In genomic region chrX:37350034-37350365, GRCh38 we compare ENCODE assay signal across 8 cellular contexts. TPM values are rescaled to one million over a fixed set of nuclear protein-coding genes. Genes with fewer than 3 reads are reported as not detected.
DNase-seq lines count a peak whose midpoint lies in the region; ATAC-seq and TF ChIP-seq lines count a peak whose summit lies in the region.

No MANE protein-coding gene starts in this region.

- peaks cover 0 to 5% (median 0%) of the 10 kb centered on the region in 11 donors for H3K9me3 Mint-ChIP-seq in naive thymus-derived CD4-positive, alpha-beta T cell

- H3K27me3 Mint-ChIP-seq in naive thymus-derived CD4-positive, alpha-beta T cell, result peaks cover 16 to 39% (median 32%) of the 10 kb centered on the region in 5 donors

- POLR2A ChIA-PET in naive thymus-derived CD4-positive, alpha-beta T cell (lab: Charles Lee), result no interaction called here

- peaks cover 11% of the 10 kb centered on the region for H3K27me3 ChIP-seq in NT2/D1 (ENCODE audit: insufficient read depth, insufficient read length)
- H3K27me3 ChIP-seq in naive thymus-derived CD4-positive, alpha-beta T cell (ENCODE audit: control insufficient read depth in 2 of 2, insufficient read depth in 2 of 2, low read length in 2 of 2), result peaks cover 0 to 5% of the 10 kb centered on the region in 2 donors

- CTCF ChIA-PET in naive thymus-derived CD4-positive, alpha-beta T cell (lab: Charles Lee), result no interaction called here

- no peaks in the 10 kb centered on the region for H3K36me3 Mint-ChIP-seq in naive thymus-derived CD4-positive, alpha-beta T cell

- H3K36me3 ChIP-seq in NT2/D1 (ENCODE audit: insufficient read depth, insufficient read length, low read length), result no peaks in the 10 kb centered on the region
- no peaks in the 10 kb centered on the region for H3K36me3 ChIP-seq in naive thymus-derived CD4-positive, alpha-beta T cell (ENCODE audit: control insufficient read depth in 2 of 3, insufficient read depth in 3 of 3, low read length in 3 of 3)

- no peak for ATAC-seq in naive thymus-derived CD4-positive, alpha-beta T cell
- ATAC-seq in HG02763 (IDR thresholded peaks at IDR 0.05; ENCODE audit: unreplicated experiment) (no peak), GM18861 (IDR thresholded peaks at IDR 0.05; ENCODE audit: unreplicated experiment) (no peak)

- no peaks in the 10 kb centered on the region for H3K9me3 ChIP-seq in NT2/D1 (ENCODE audit: insufficient read depth, low read length)
- no peaks in the 10 kb centered on the region for H3K9me3 ChIP-seq in naive thymus-derived CD4-positive, alpha-beta T cell (ENCODE audit: control insufficient read depth in 2 of 3, low read length in 3 of 3)

- peaks cover 0 to 10% (median 5%) of the 10 kb centered on the region in 7 donors for H3K4me1 Mint-ChIP-seq in naive thymus-derived CD4-positive, alpha-beta T cell

- intact Hi-C loops in naive thymus-derived CD4-positive, alpha-beta T cell (cut with micrococcal nuclease), result no loop called here

- peak overlapping the region; percentile 85 for H3K9ac ChIP-seq in NT2/D1 (ENCODE audit: insufficient read length, low read depth)

- TF ChIP-seq POLR2A in erythroblast (IDR thresholded peaks at IDR 0.05; ENCODE audit: low read length), result no peak

- DNase-seq in AG08396 (ENCODE audit: low spot score) (peak; percentile 12), NT2/D1 (ENCODE audit: low read depth, low spot score) (no peak), erythroblast (lab: John Stamatoyannopoulos, UW) (peak; percentile 6 to 8), NCI-H2029 treated with DMSO at 0.1 percent for 48 hours (lab: John Stamatoyannopoulos, UW) (no peak), T1000 (lab: John Stamatoyannopoulos, UW) (no peak)
- DNase-seq in naive thymus-derived CD4-positive, alpha-beta T cell, result no peak

- no peak overlapping the region for H3K27ac Mint-ChIP-seq in naive thymus-derived CD4-positive, alpha-beta T cell

- H3K4me1 ChIP-seq in NT2/D1 (ENCODE audit: insufficient read depth, insufficient read length), result no peaks in the 10 kb centered on the region
- no peaks in the 10 kb centered on the region for H3K4me1 ChIP-seq in naive thymus-derived CD4-positive, alpha-beta T cell (ENCODE audit: control insufficient read depth in 2 of 2, insufficient read depth in 2 of 2, low read length in 2 of 2)

- no peak overlapping the region for H3K27ac ChIP-seq in naive thymus-derived CD4-positive, alpha-beta T cell (ENCODE audit: low read depth, low read length)

- peak overlapping the region in 8 of 10 donors; percentile 25 to 69 (median 54) for H3K4me3 Mint-ChIP-seq in naive thymus-derived CD4-positive, alpha-beta T cell

- peak overlapping the region; percentile 82 for H3K4me3 ChIP-seq in NT2/D1 (ENCODE audit: insufficient read length, low read depth)
- no peak overlapping the region for H3K4me3 ChIP-seq in naive thymus-derived CD4-positive, alpha-beta T cell (ENCODE audit: low read length)

RNA-seq across cellular contexts. Expression of gene PRRG1, which starts 0.8 kb away (rescaled TPM):
- total RNA-seq in naive thymus-derived CD4-positive, alpha-beta T cell, result under 1 TPM in 1 of 5 experiments, not detected in 4; 0.17 TPM
- polyA plus RNA-seq in naive thymus-derived CD4-positive, alpha-beta T cell, result not detected

Comparison
In these comparisons a context has a peak if more than half of its experiments do, and no peak if none do; other contexts are left out.
1. DNase-seq: peak in AG08396 (single experiment) and erythroblast (2 of 2); none in NT2/D1 (single experiment), naive thymus-derived CD4-positive, alpha-beta T cell (0 of 9), NCI-H2029 treated with DMSO at 0.1 percent for 48 hours (single experiment) and T1000 (single experiment).